In the genomic region with DNA sequence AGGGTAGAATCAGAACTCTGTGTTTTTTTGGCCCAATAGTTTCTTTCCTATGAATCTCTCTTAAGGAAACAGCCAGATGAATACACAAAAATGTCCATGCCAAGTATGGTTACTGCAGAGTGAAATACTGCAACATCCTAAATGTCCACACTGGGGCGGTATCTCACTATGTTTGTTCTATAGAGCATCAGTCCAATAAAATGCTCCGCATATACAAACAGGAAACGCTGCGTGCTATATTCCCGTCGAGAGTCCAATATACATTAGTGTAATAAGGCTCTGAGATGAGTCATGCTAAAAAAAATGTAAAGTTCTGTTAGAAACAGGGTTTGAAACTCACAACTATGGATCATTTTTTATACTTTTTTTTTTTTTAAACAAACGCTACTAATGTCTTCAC, we compare ENCODE assay signal across 1 cellular context.
TF ChIP-seq lines count a peak whose summit lies in the region.

No MANE protein-coding gene starts in this region.

TF ChIP-seq in WTC11, 78 proteins besides CTCF, POLR2A, EP300 and RAD21 (continued from another document):
- TF ChIP-seq, protein P1, sequence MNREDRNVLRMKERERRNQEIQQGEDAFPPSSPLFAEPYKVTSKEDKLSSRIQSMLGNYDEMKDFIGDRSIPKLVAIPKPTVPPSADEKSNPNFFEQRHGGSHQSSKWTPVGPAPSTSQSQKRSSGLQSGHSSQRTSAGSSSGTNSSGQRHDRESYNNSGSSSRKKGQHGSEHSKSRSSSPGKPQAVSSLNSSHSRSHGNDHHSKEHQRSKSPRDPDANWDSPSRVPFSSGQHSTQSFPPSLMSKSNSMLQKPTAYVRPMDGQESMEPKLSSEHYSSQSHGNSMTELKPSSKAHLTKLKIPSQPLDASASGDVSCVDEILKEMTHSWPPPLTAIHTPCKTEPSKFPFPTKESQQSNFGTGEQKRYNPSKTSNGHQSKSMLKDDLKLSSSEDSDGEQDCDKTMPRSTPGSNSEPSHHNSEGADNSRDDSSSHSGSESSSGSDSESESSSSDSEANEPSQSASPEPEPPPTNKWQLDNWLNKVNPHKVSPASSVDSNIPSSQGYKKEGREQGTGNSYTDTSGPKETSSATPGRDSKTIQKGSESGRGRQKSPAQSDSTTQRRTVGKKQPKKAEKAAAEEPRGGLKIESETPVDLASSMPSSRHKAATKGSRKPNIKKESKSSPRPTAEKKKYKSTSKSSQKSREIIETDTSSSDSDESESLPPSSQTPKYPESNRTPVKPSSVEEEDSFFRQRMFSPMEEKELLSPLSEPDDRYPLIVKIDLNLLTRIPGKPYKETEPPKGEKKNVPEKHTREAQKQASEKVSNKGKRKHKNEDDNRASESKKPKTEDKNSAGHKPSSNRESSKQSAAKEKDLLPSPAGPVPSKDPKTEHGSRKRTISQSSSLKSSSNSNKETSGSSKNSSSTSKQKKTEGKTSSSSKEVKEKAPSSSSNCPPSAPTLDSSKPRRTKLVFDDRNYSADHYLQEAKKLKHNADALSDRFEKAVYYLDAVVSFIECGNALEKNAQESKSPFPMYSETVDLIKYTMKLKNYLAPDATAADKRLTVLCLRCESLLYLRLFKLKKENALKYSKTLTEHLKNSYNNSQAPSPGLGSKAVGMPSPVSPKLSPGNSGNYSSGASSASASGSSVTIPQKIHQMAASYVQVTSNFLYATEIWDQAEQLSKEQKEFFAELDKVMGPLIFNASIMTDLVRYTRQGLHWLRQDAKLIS (CRISPR knock-in tag; IDR thresholded peaks at IDR 0.05; ENCODE audit: borderline replicate concordance), result no peak
TF ChIP-seq in WTC11: peak in this region for 0.
